ENCODE assay signal across 35 cellular contexts in genomic region chr19:38800577-38801347, GRCh38. TPM values are rescaled to one million over a fixed set of nuclear protein-coding genes. Genes with fewer than 3 reads are reported as not detected.
"Had no signal": no experiment of that assay in that cellular context is flagged by ENCODE, and none has a peak within 500 bp of the region (broad histone marks: within the 10 kb centered on the region; RNA-seq: fewer than 3 reads in every experiment).

No MANE protein-coding gene starts in this region.

- H3K36me3 ChIP-seq: brain microvascular endothelial cell had no signal

- H3K27me3 ChIP-seq: brain microvascular endothelial cell, Peyer's patch had no signal

- H3K4me1 ChIP-seq: Peyer's patch had no signal

- H3K27ac ChIP-seq: brain microvascular endothelial cell, Peyer's patch, VCaP had no signal

- DNase-seq: activated B cell treated with CpG ODN at 0.5 μM for 24 hours; activated CD4-positive, alpha-beta memory T cell treated with anti-CD3 and anti-CD28 coated beads, Interleukin-2, amount 10 ng/mL, durations not matched to agents 7 days and 5 days; activated CD4-positive, alpha-beta T cell treated with anti-CD3 and anti-CD28 coated beads for 4 hours; activated CD4-positive, CD25-positive, alpha-beta regulatory T cell treated with anti-CD3 and anti-CD28 coated beads, Interleukin-2, amount 50 U/mL, for 72 hours; activated CD8-positive, alpha-beta memory T cell treated with anti-CD3 and anti-CD28 coated beads for 24 hours; activated CD8-positive, alpha-beta memory T cell treated with anti-CD3 and anti-CD28 coated beads, Interleukin-2, amount 10 ng/mL, durations not matched to agents 7 days and 5 days; activated CD8-positive, alpha-beta memory T cell treated with anti-CD3 and anti-CD28 coated beads, Interleukin-2, amount 50 U/mL, for 48 hours; activated effector memory CD4-positive, alpha-beta T cell treated with anti-CD3 and anti-CD28 coated beads, Interleukin-2, amount 50 U/mL, for 16 hours; activated naive CD4-positive, alpha-beta T cell; activated naive CD4-positive, alpha-beta T cell treated with anti-CD3 and anti-CD28 coated beads, Interleukin-2, amount 50 U/mL, for 16 hours; activated naive CD8-positive, alpha-beta T cell treated with anti-CD3 and anti-CD28 coated beads for 36 hours; amniotic stem cell; brain microvascular endothelial cell; central memory CD4-positive, alpha-beta T cell; Karpas-422; KBM-7; NCI-H1105 treated with DMSO at 0.1 percent for 48 hours; NCI-H1436; NCI-H1694; NCI-H1930; NCI-H2081 treated with DMSO at 0.1 percent for 48 hours; NCI-H345; NCI-H524 treated with DMSO at 0.1 percent for 48 hours; Peyer's patch; Right ventricle myocardium superior; SW 1271; T-helper 1 cell; T-helper 2 cell; T-helper 9 cell had no signal

- H3K9me3 ChIP-seq: Peyer's patch had no signal

- ATAC-seq: activated CD8-positive, alpha-beta memory T cell treated with anti-CD3 and anti-CD28 coated beads, Interleukin-2, amount 10 ng/mL, durations not matched to agents 7 days and 5 days; activated T-helper 17 cell treated with anti-CD3 and anti-CD28 coated beads, Interleukin-2, amount 50 U/mL, for 72 hours had no signal

- H3K4me3 ChIP-seq: Peyer's patch had no signal

RNA-seq across cellular contexts. Expression of gene LGALS7B, which starts 11.8 kb away (rescaled TPM):
- total RNA-seq: activated B cell treated with CpG ODN at 0.5 μM for 24 hours; activated CD4-positive, alpha-beta memory T cell treated with anti-CD3 and anti-CD28 coated beads, Interleukin-2, amount 10 ng/mL, durations not matched to agents 7 days and 5 days; activated CD8-positive, alpha-beta memory T cell treated with anti-CD3 and anti-CD28 coated beads, Interleukin-2, amount 10 ng/mL, durations not matched to agents 7 days and 5 days; activated naive CD8-positive, alpha-beta T cell treated with anti-CD3 and anti-CD28 coated beads for 36 hours; activated T-cell treated with anti-CD3 and anti-CD28 coated beads, Interleukin-2, amount 50 U/mL, for 72 hours; activated T-helper 17 cell treated with anti-CD3 and anti-CD28 coated beads, Interleukin-2, amount 50 U/mL, for 72 hours; aorta; NCI-H460; Peyer's patch; Right ventricle myocardium superior had no signal
- polyA plus RNA-seq: aorta had no signal

RNA-seq across cellular contexts. Expression of gene LGALS4, which starts 12.0 kb away (rescaled TPM):
- total RNA-seq: MCF 10A, NCI-H460 had no signal

RNA-seq across cellular contexts. Expression of gene LGALS7, which starts 27.4 kb away (rescaled TPM):
- total RNA-seq: activated B cell treated with CpG ODN at 0.5 μM for 24 hours; activated CD4-positive, alpha-beta memory T cell treated with anti-CD3 and anti-CD28 coated beads, Interleukin-2, amount 10 ng/mL, durations not matched to agents 7 days and 5 days; activated CD8-positive, alpha-beta memory T cell treated with anti-CD3 and anti-CD28 coated beads, Interleukin-2, amount 10 ng/mL, durations not matched to agents 7 days and 5 days; activated naive CD8-positive, alpha-beta T cell treated with anti-CD3 and anti-CD28 coated beads for 36 hours; activated T-cell treated with anti-CD3 and anti-CD28 coated beads, Interleukin-2, amount 50 U/mL, for 72 hours; activated T-helper 17 cell treated with anti-CD3 and anti-CD28 coated beads, Interleukin-2, amount 50 U/mL, for 72 hours; aorta; NCI-H460; Peyer's patch; Right ventricle myocardium superior had no signal
- polyA plus RNA-seq: aorta had no signal
